Comparison of ENCODE assay signal across 24 cellular contexts in genomic region chr11:122085712-122086111, GRCh38. TPM values are rescaled to one million over a fixed set of nuclear protein-coding genes. Genes with fewer than 3 reads are reported as not detected.
A peak's percentile ranks its signal among the peaks of the same experiment; 100 is the strongest.
DNase-seq lines count a peak whose midpoint lies in the region; ATAC-seq and TF ChIP-seq lines count a peak whose summit lies in the region.
"Had no signal": no experiment of that assay in that cellular context is flagged by ENCODE, and none has a peak within 500 bp of the region (broad histone marks: within the 10 kb centered on the region; RNA-seq: fewer than 3 reads in every experiment).

No MANE protein-coding gene starts in this region.

- CTCF ChIA-PET in MCF 10A (lab: Yijun Ruan, JAX) = interaction anchor here (1.5 kb wide), 1 partner anchor 430 kb away, joined by 5 read pairs; no protein-coding TSS in a partner anchor

- peak overlapping the region; percentile 85 for H3K27ac Mint-ChIP-seq in MCF 10A (ENCODE audit: low read depth, unreplicated experiment)
- H3K27ac Mint-ChIP-seq: activated CD4-positive, alpha-beta memory T cell treated with anti-CD3 and anti-CD28 coated beads for 36 hours; activated naive CD4-positive, alpha-beta T cell treated with anti-CD3 and anti-CD28 coated beads, Interleukin-2, amount 10 ng/mL, durations not matched to agents 7 days and 5 days had no signal

- TF ChIP-seq CTCF in MCF 10A (IDR thresholded peaks at IDR 0.05; ENCODE audit: unreplicated experiment) = no peak
- TF ChIP-seq CTCF in breast epithelium (IDR thresholded peaks at IDR 0.05) = no peak
- no peak for TF ChIP-seq CTCF in thoracic aorta (IDR thresholded peaks at IDR 0.05)
- no peak for TF ChIP-seq CTCF in right lobe of liver (IDR thresholded peaks at IDR 0.05)

- no peaks in the 10 kb centered on the region for H3K9me3 Mint-ChIP-seq in MCF 10A (ENCODE audit: unreplicated experiment)
- H3K9me3 Mint-ChIP-seq: activated CD4-positive, alpha-beta memory T cell treated with anti-CD3 and anti-CD28 coated beads for 36 hours; activated naive CD4-positive, alpha-beta T cell treated with anti-CD3 and anti-CD28 coated beads, Interleukin-2, amount 10 ng/mL, durations not matched to agents 7 days and 5 days; activated T-cell treated with anti-CD3 and anti-CD28 coated beads, Interleukin-2, amount 50 U/mL, for 4 hours had no signal

- ATAC-seq in thoracic aorta (ENCODE audit: insufficient number of reproducible peaks, low FRiP score, low read depth) (no peak), right lobe of liver (no peak)
- ATAC-seq in activated CD4-positive, CD25-positive, alpha-beta regulatory T cell treated with anti-CD3 and anti-CD28 coated beads, Interleukin-2, amount 50 U/mL, for 24 hours = no peak
- ATAC-seq: activated T-cell treated with anti-CD3 and anti-CD28 coated beads, Interleukin-2, amount 50 U/mL, for 4 hours; mucosa of descending colon had no signal

- H3K27ac ChIP-seq in breast epithelium = peak overlapping the region in 1 of 2 donors; percentile 25
- peak overlapping the region; percentile 64 for H3K27ac ChIP-seq in caudate nucleus (ENCODE audit: low read depth, low read length)
- H3K27ac ChIP-seq in muscle layer of duodenum (ENCODE audit: low read length) = peak overlapping the region; percentile 54
- H3K27ac ChIP-seq in thoracic aorta = peak overlapping the region; percentile 46 to 62
- no peak overlapping the region for H3K27ac ChIP-seq in right lobe of liver
- H3K27ac ChIP-seq: pancreas had no signal

- no peak overlapping the region for H3K4me3 ChIP-seq in breast epithelium
- no peak overlapping the region for H3K4me3 ChIP-seq in muscle layer of duodenum (ENCODE audit: low read depth in 1 of 2, low read length in 2 of 2)
- H3K4me3 ChIP-seq in thoracic aorta = no peak overlapping the region
- no peak overlapping the region for H3K4me3 ChIP-seq in right lobe of liver
- H3K4me3 ChIP-seq: mucosa of descending colon, pancreas, skin epidermis had no signal

- H3K36me3 ChIP-seq in breast epithelium = no peaks in the 10 kb centered on the region
- peaks cover 0 to 7% of the 10 kb centered on the region in 2 donors for H3K36me3 ChIP-seq in muscle layer of duodenum (ENCODE audit: control insufficient read depth in 1 of 2, insufficient read depth in 2 of 2, low read length in 2 of 2)
- H3K36me3 ChIP-seq in thoracic aorta = peaks cover 5% of the 10 kb centered on the region
- H3K36me3 ChIP-seq in right lobe of liver = no peaks in the 10 kb centered on the region
- H3K36me3 ChIP-seq: pancreas had no signal

- no peak overlapping the region for H3K4me3 Mint-ChIP-seq in MCF 10A (ENCODE audit: unreplicated experiment)
- H3K4me3 Mint-ChIP-seq: activated CD4-positive, alpha-beta memory T cell treated with anti-CD3 and anti-CD28 coated beads for 36 hours; activated naive CD4-positive, alpha-beta T cell treated with anti-CD3 and anti-CD28 coated beads, Interleukin-2, amount 10 ng/mL, durations not matched to agents 7 days and 5 days; activated T-cell treated with anti-CD3 and anti-CD28 coated beads, Interleukin-2, amount 50 U/mL, for 4 hours had no signal

- TF ChIP-seq POLR2A in breast epithelium (IDR thresholded peaks at IDR 0.05) (no peak), right lobe of liver (IDR thresholded peaks at IDR 0.05) (no peak)

- DNase-seq in MCF 10A (ENCODE audit: unreplicated experiment) (no peak), breast epithelium (ENCODE audit: low spot score in 2 of 2) (no peak), caudate nucleus (lab: John Stamatoyannopoulos, UW) (no peak), thoracic aorta (ENCODE audit: low spot score) (no peak), right lobe of liver (no peak)
- DNase-seq in activated T-cell treated with anti-CD3 and anti-CD28 coated beads, Interleukin-2, amount 50 U/mL, for 1 hour = no peak
- DNase-seq: 8988T; activated CD4-positive, alpha-beta memory T cell treated with anti-CD3 and anti-CD28 coated beads for 36 hours; activated naive CD4-positive, alpha-beta T cell treated with anti-CD3 and anti-CD28 coated beads, Interleukin-2, amount 10 ng/mL, durations not matched to agents 7 days and 5 days; activated T-cell treated with anti-CD3 and anti-CD28 coated beads, Interleukin-2, amount 50 U/mL, for 4 hours; Calu3; effector CD4-positive, alpha-beta T cell; KBM-7; mucosa of descending colon; NCI-H2081; NK-92 treated with Interleukin-12 subunit alpha and Interleukin-12 subunit beta, amount 100 ng/mL, for 24 hours; pancreas; RPMI8226; stimulated activated CD4-positive, alpha-beta T cell treated with anti-CD3 and anti-CD28 coated beads, Interleukin-4, amount 100 ng/mL, for 24 hours had no signal

- intact Hi-C loops in MCF 10A (cut with micrococcal nuclease) (no loop called here), breast epithelium (cut with DNase I; ENCODE audit: low total_unique reads) (no loop called here), right lobe of liver (cut with DNase I) (no loop called here)

- no TSS peak for BruUV-seq in MCF 10A (replicated peaks; lab: Mats Ljungman, UMichigan)

- H3K9me3 ChIP-seq in breast epithelium (no peaks in the 10 kb centered on the region), muscle layer of duodenum (ENCODE audit: control insufficient read depth in 1 of 2, low read length in 2 of 2) (no peaks in the 10 kb centered on the region), thoracic aorta (no peaks in the 10 kb centered on the region), right lobe of liver (no peaks in the 10 kb centered on the region)
- H3K9me3 ChIP-seq: mucosa of descending colon, pancreas had no signal

- POLR2A ChIA-PET in MCF 10A (lab: Yijun Ruan, JAX) = interaction anchor here (0.9 to 1.9 kb wide), 8 partner anchors 8 to 398 kb away, joined by 3 to 6 read pairs (median 4); no protein-coding TSS in a partner anchor

- peaks cover 25% of the 10 kb centered on the region for H3K4me1 Mint-ChIP-seq in MCF 10A (ENCODE audit: insufficient read depth, unreplicated experiment)
- H3K4me1 Mint-ChIP-seq: activated naive CD4-positive, alpha-beta T cell treated with anti-CD3 and anti-CD28 coated beads, Interleukin-2, amount 10 ng/mL, durations not matched to agents 7 days and 5 days had no signal

- no peaks in the 10 kb centered on the region for H3K27me3 Mint-ChIP-seq in MCF 10A (ENCODE audit: insufficient read depth, unreplicated experiment)
- H3K27me3 Mint-ChIP-seq: activated naive CD4-positive, alpha-beta T cell treated with anti-CD3 and anti-CD28 coated beads, Interleukin-2, amount 10 ng/mL, durations not matched to agents 7 days and 5 days had no signal

- H3K27me3 ChIP-seq in breast epithelium = no peaks in the 10 kb centered on the region
- no peaks in the 10 kb centered on the region for H3K27me3 ChIP-seq in muscle layer of duodenum (ENCODE audit: low read depth, low read length)
- H3K27me3 ChIP-seq in thoracic aorta (replicated peaks; ENCODE audit: insufficient read depth) = no peaks in the 10 kb centered on the region
- no peaks in the 10 kb centered on the region for H3K27me3 ChIP-seq in right lobe of liver
- H3K27me3 ChIP-seq: pancreas had no signal

- peaks cover 28% of the 10 kb centered on the region for H3K36me3 Mint-ChIP-seq in MCF 10A (ENCODE audit: insufficient read depth, unreplicated experiment)
- H3K36me3 Mint-ChIP-seq: activated CD4-positive, alpha-beta memory T cell treated with anti-CD3 and anti-CD28 coated beads for 36 hours; activated naive CD4-positive, alpha-beta T cell treated with anti-CD3 and anti-CD28 coated beads, Interleukin-2, amount 10 ng/mL, durations not matched to agents 7 days and 5 days had no signal

- 53% methylated on average over 3 of the region's 3 CpGs for WGBS in right lobe of liver (ENCODE audit: insufficient coverage, low coverage, low lambda C conversion rate, missing lambda C conversion rate)

- H3K4me1 ChIP-seq in breast epithelium (no peaks in the 10 kb centered on the region), muscle layer of duodenum (ENCODE audit: control insufficient read depth in 1 of 2, insufficient read depth in 2 of 2, low read length in 2 of 2) (peaks cover 5 to 10% of the 10 kb centered on the region in 2 donors), thoracic aorta (ENCODE audit: control insufficient read depth in 1 of 2, low read depth in 2 of 2) (peaks cover 18 to 53% of the 10 kb centered on the region in 2 donors), right lobe of liver (no peaks in the 10 kb centered on the region)
- H3K4me1 ChIP-seq: pancreas had no signal

RNA-seq across cellular contexts. Expression of gene BLID, which starts 30.3 kb away (rescaled TPM):
- total RNA-seq in MCF 10A (2022) (4.1 and 4.5 TPM in 2 replicates), breast epithelium (1 to 10 TPM; 2.0 to 2.8 (median 2.4) TPM), thoracic aorta (10 to 100 TPM; 24.6 to 53.4 TPM), right lobe of liver (under 1 TPM in 3 of 6 experiments, not detected in 3; 0.24 to 0.93 (median 0.42) TPM)
- total RNA-seq: activated CD4-positive, alpha-beta memory T cell treated with anti-CD3 and anti-CD28 coated beads for 36 hours; activated T-cell treated with anti-CD3 and anti-CD28 coated beads, Interleukin-2, amount 50 U/mL, for 4 hours; Calu3; H1; NCI-H460; pancreas had no signal

Comparison
In these comparisons a context has a peak if more than half of its experiments do, and no peak if none do; other contexts are left out.
1. H3K27ac ChIP-seq: peak in caudate nucleus (single experiment), muscle layer of duodenum (single experiment) and thoracic aorta (2 of 2); none in right lobe of liver (0 of 3).